ENCODE assay signal across 1 cellular context in genomic region chr5:88665750-88666215, GRCh38.
TF ChIP-seq lines count a peak whose summit lies in the region.

No MANE protein-coding gene starts in this region.

TF ChIP-seq in HEK293, 187 proteins besides CTCF, POLR2A, EP300 and RAD21 (continued from another document):
- peak; percentile 52; the same call in 1 of the 2 replicates for TF ChIP-seq EGR2 (tag by site-specific recombination; IDR thresholded peaks at IDR 0.05; ENCODE audit: low read depth)
- peak; percentile 83 for TF ChIP-seq ZBTB17 (tag by site-specific recombination; IDR thresholded peaks at IDR 0.05)
- TF ChIP-seq IKZF3 (tag by site-specific recombination; IDR thresholded peaks at IDR 0.05): peak; percentile 67
